26 cellular contexts compared by ENCODE assay signal in genomic region chr9:136430591-136431234, GRCh38.
"Had no signal": no experiment of that assay in that cellular context is flagged by ENCODE, and none has a peak within 500 bp of the region (broad histone marks: within the 10 kb centered on the region; RNA-seq: fewer than 3 reads in every experiment).

No MANE protein-coding gene starts in this region.

- H3K9me3 Mint-ChIP-seq: activated B cell treated with CpG ODN at 0.5 μM for 24 hours; activated CD4-positive, alpha-beta T cell treated with anti-CD3 and anti-CD28 coated beads, Interleukin-2, amount 10 ng/mL, durations not matched to agents 24 days and 14 days; activated naive CD4-positive, alpha-beta T cell treated with anti-CD3 and anti-CD28 coated beads, Interleukin-2, amount 50 U/mL, for 72 hours; activated naive CD8-positive, alpha-beta T cell treated with anti-CD3 and anti-CD28 coated beads, Interleukin-2, amount 50 U/mL, for 24 hours; activated T-cell treated with anti-CD3 and anti-CD28 coated beads, Interleukin-2, amount 50 U/mL, for 4 hours; brain; T-helper 1 cell treated with Interleukin-12 subunit alpha and Interleukin-12 subunit beta and Interleukin-4 antibody, amounts not matched to agents 30 μg/mL and 1 μg/mL, for 36 hours had no signal

- H3K9me3 ChIP-seq: ascending aorta, SJSA1 had no signal

- H3K27ac Mint-ChIP-seq: activated B cell treated with CpG ODN at 0.5 μM for 24 hours; activated CD4-positive, alpha-beta T cell treated with anti-CD3 and anti-CD28 coated beads, Interleukin-2, amount 10 ng/mL, durations not matched to agents 24 days and 14 days; activated CD8-positive, alpha-beta memory T cell treated with anti-CD3 and anti-CD28 coated beads, Interleukin-2, amount 10 ng/mL, durations not matched to agents 7 days and 5 days; activated naive CD4-positive, alpha-beta T cell treated with anti-CD3 and anti-CD28 coated beads, Interleukin-2, amount 50 U/mL, for 72 hours; activated naive CD8-positive, alpha-beta T cell treated with anti-CD3 and anti-CD28 coated beads, Interleukin-2, amount 50 U/mL, for 24 hours; brain; T-helper 1 cell treated with Interleukin-12 subunit alpha and Interleukin-12 subunit beta and Interleukin-4 antibody, amounts not matched to agents 30 μg/mL and 1 μg/mL, for 36 hours had no signal

- DNase-seq: activated B cell treated with CpG ODN at 0.5 μM for 24 hours; activated CD4-positive, alpha-beta T cell treated with anti-CD3 and anti-CD28 coated beads for 1 hour; activated CD4-positive, alpha-beta T cell treated with anti-CD3 and anti-CD28 coated beads, Interleukin-2, amount 10 ng/mL, durations not matched to agents 24 days and 14 days; activated CD4-positive, alpha-beta T cell treated with anti-CD3 and anti-CD28 coated beads, Interleukin-2, amount 50 U/mL, for 48 hours; activated CD8-positive, alpha-beta memory T cell treated with anti-CD3 and anti-CD28 coated beads, Interleukin-2, amount 10 ng/mL, durations not matched to agents 7 days and 5 days; activated effector memory CD4-positive, alpha-beta T cell treated with anti-CD3 and anti-CD28 coated beads, Interleukin-2, amount 50 U/mL, for 16 hours; activated naive CD4-positive, alpha-beta T cell treated with Interleukin-2 at 50 U/mL for 16 hours; activated naive CD8-positive, alpha-beta T cell treated with anti-CD3 and anti-CD28 coated beads, Interleukin-2, amount 50 U/mL, for 24 hours; activated T-cell treated with anti-CD3 and anti-CD28 coated beads, Interleukin-2, amount 50 U/mL, for 4 hours; amniotic stem cell; NCI-H1092; NCI-H1417; NCI-H1930; NCI-H2171; NCI-H226; NCI-H526 treated with DMSO at 0.1 percent for 48 hours; RPMI8226; SHP77; SW 1271 had no signal

- H3K4me3 Mint-ChIP-seq: activated B cell treated with CpG ODN at 0.5 μM for 24 hours; activated CD4-positive, alpha-beta T cell treated with anti-CD3 and anti-CD28 coated beads, Interleukin-2, amount 10 ng/mL, durations not matched to agents 24 days and 14 days; activated CD8-positive, alpha-beta memory T cell treated with anti-CD3 and anti-CD28 coated beads, Interleukin-2, amount 10 ng/mL, durations not matched to agents 7 days and 5 days; activated naive CD8-positive, alpha-beta T cell treated with anti-CD3 and anti-CD28 coated beads, Interleukin-2, amount 50 U/mL, for 24 hours; activated T-cell treated with anti-CD3 and anti-CD28 coated beads, Interleukin-2, amount 50 U/mL, for 4 hours; brain; T-helper 1 cell treated with Interleukin-12 subunit alpha and Interleukin-12 subunit beta and Interleukin-4 antibody, amounts not matched to agents 30 μg/mL and 1 μg/mL, for 36 hours had no signal

- H3K4me3 ChIP-seq: ascending aorta, SJSA1 had no signal

- H3K9ac ChIP-seq: KMS-11 had no signal

- H3K36me3 Mint-ChIP-seq: activated CD8-positive, alpha-beta memory T cell treated with anti-CD3 and anti-CD28 coated beads, Interleukin-2, amount 10 ng/mL, durations not matched to agents 7 days and 5 days; activated naive CD4-positive, alpha-beta T cell treated with anti-CD3 and anti-CD28 coated beads, Interleukin-2, amount 50 U/mL, for 72 hours had no signal

- H3K4me1 ChIP-seq: ascending aorta, SJSA1 had no signal

- H3K27me3 Mint-ChIP-seq: activated B cell treated with CpG ODN at 0.5 μM for 24 hours; activated CD4-positive, alpha-beta T cell treated with anti-CD3 and anti-CD28 coated beads, Interleukin-2, amount 10 ng/mL, durations not matched to agents 24 days and 14 days; activated CD8-positive, alpha-beta memory T cell treated with anti-CD3 and anti-CD28 coated beads, Interleukin-2, amount 10 ng/mL, durations not matched to agents 7 days and 5 days; activated naive CD8-positive, alpha-beta T cell treated with anti-CD3 and anti-CD28 coated beads, Interleukin-2, amount 50 U/mL, for 24 hours; brain had no signal

- H3K27ac ChIP-seq: ascending aorta, KMS-11, SJSA1 had no signal

- H3K4me1 Mint-ChIP-seq: activated CD4-positive, alpha-beta T cell treated with anti-CD3 and anti-CD28 coated beads, Interleukin-2, amount 10 ng/mL, durations not matched to agents 24 days and 14 days; activated naive CD8-positive, alpha-beta T cell treated with anti-CD3 and anti-CD28 coated beads, Interleukin-2, amount 50 U/mL, for 24 hours had no signal

- ATAC-seq: activated CD8-positive, alpha-beta memory T cell treated with anti-CD3 and anti-CD28 coated beads, Interleukin-2, amount 10 ng/mL, durations not matched to agents 7 days and 5 days; activated T-cell treated with anti-CD3 and anti-CD28 coated beads, Interleukin-2, amount 50 U/mL, for 4 hours; SK-N-SH treated with all-trans-retinoic acid at 6 μM for 48 hours had no signal

- H3K4me2 ChIP-seq: KMS-11 had no signal

- H3K27me3 ChIP-seq: ascending aorta, SJSA1 had no signal
